In genomic region chr12:93921511-93921910, GRCh38 we compare ENCODE assay signal across 1 cellular context.
TF ChIP-seq lines count a peak whose summit lies in the region.

No MANE protein-coding gene starts in this region.

TF ChIP-seq in HepG2, 621 proteins besides CTCF, POLR2A, EP300 and RAD21 (continued from another document):
- no peak for TF ChIP-seq KIAA2018 (CRISPR knock-in tag; IDR thresholded peaks at IDR 0.05; ENCODE audit: borderline replicate concordance)
- TF ChIP-seq SP140L (CRISPR knock-in tag; IDR thresholded peaks at IDR 0.05; ENCODE audit: borderline replicate concordance): no peak
- no peak for TF ChIP-seq SIN3A (IDR thresholded peaks at IDR 0.05; ENCODE audit: borderline replicate concordance, low read depth, low read length)
